ENCODE assay signal across 1 cellular context in genomic region chr5:179271821-179272325, GRCh38.
TF ChIP-seq lines count a peak whose summit lies in the region.

No MANE protein-coding gene starts in this region.

TF ChIP-seq in K562, 482 proteins besides CTCF, POLR2A, EP300 and RAD21 (continued from another document):
- TF ChIP-seq, protein P1, sequence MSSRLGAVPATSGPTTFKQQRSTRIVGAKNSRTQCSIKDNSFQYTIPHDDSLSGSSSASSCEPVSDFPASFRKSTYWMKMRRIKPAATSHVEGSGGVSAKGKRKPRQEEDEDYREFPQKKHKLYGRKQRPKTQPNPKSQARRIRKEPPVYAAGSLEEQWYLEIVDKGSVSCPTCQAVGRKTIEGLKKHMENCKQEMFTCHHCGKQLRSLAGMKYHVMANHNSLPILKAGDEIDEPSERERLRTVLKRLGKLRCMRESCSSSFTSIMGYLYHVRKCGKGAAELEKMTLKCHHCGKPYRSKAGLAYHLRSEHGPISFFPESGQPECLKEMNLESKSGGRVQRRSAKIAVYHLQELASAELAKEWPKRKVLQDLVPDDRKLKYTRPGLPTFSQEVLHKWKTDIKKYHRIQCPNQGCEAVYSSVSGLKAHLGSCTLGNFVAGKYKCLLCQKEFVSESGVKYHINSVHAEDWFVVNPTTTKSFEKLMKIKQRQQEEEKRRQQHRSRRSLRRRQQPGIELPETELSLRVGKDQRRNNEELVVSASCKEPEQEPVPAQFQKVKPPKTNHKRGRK (tag; IDR thresholded peaks at IDR 0.05): no peak
- TF ChIP-seq MAFG (tag; conservative IDR thresholded peaks at IDR 0.05) (no peak), CEBPB (tag; IDR thresholded peaks at IDR 0.05) (no peak), ZNF23 (CRISPR knock-in tag; IDR thresholded peaks at IDR 0.05) (no peak), ZNF133 (CRISPR knock-in tag; IDR thresholded peaks at IDR 0.05) (no peak)
